In the genomic region with DNA sequence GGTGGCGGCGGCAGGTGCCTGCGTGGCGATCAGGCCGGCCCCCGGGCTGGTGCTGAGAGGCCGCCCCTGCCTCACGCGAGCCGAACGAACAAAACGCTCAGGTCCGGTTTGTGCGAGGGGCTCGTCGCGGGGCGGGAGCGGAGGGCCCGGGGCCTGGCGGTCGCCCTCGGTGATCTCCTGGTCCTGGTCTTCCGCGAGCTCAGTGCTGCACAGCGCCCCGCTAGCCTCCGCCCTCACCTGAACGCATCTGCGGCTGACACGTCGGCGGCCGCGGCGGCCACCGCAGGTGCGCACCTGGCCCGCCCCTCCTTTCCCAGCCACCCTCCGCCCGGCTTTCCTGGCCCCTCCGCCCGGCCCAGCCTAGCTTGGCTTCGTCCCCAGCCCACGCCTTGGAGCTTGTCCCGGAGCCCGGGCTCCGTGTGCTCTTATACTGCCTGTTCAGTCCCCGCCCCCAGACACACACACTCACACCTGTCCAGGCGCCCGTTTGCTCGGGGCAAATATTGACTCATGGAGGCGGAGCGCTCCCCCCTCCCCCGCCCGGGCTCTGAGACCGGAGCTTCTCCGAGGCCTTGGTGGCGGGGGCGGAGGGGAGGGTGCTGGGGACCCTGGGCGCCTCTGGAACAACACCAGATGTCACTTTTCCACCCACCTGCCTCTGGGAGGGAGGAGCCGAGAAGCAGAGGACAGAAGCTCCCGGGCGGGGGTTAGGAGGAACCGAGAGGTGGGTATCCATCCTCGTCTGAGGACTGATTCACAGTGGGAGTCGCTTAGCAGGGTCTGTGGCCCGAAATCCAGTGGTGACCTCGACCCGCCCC, we compare ENCODE assay signal across 10 cellular contexts. TPM values are rescaled to one million over a fixed set of nuclear protein-coding genes. Genes with fewer than 3 reads are reported as not detected.
DNase-seq lines count a peak whose midpoint lies in the region; ATAC-seq and TF ChIP-seq lines count a peak whose summit lies in the region.
"Had no signal": no experiment of that assay in that cellular context is flagged by ENCODE, and none has a peak within 500 bp of the region (broad histone marks: within the 10 kb centered on the region; RNA-seq: fewer than 3 reads in every experiment).

No MANE protein-coding gene starts in this region.

- peaks cover 4% of the 10 kb centered on the region; the same call in 1 of the 2 replicates for H3K27me3 ChIP-seq in Panc1 (ENCODE audit: control insufficient read depth, insufficient read depth, low read length)
- H3K27me3 ChIP-seq in left ventricle myocardium inferior (ENCODE audit: low read depth): peaks cover 100% of the 10 kb centered on the region

- no peak for TF ChIP-seq CTCF in Panc1 (IDR thresholded peaks at IDR 0.05)
- no peak for TF ChIP-seq CTCF in left ventricle myocardium inferior (IDR thresholded peaks at IDR 0.05; ENCODE audit: borderline replicate concordance)

- H3K27ac ChIP-seq in Panc1 (ENCODE audit: low read length) (no peak overlapping the region), left ventricle myocardium inferior (replicated peaks) (no peak overlapping the region)

- intact Hi-C loops in Panc1 (cut with micrococcal nuclease; ENCODE audit: unreplicated experiment): no loop called here
- intact Hi-C loops in left ventricle myocardium inferior (cut with micrococcal nuclease): no loop called here

- H3K4me1 ChIP-seq in Panc1 (ENCODE audit: control insufficient read depth, insufficient read depth, low read length): no peaks in the 10 kb centered on the region; the same call in 1 of the 2 replicates
- H3K4me1 ChIP-seq in left ventricle myocardium inferior: peaks cover 22% of the 10 kb centered on the region

- H3K4me3 ChIP-seq in Panc1 (ENCODE audit: low read depth in 2 of 2, low read length in 2 of 2): peak overlapping the region in 1 of 2 experiments; percentile 49; a peak in 2 of 4 replicates
- H3K4me3 ChIP-seq in left ventricle myocardium inferior: peak overlapping the region; percentile 35

- CTCF ChIA-PET in Panc1 (lab: Charles Lee): interaction anchor here (0.6 to 1.7 kb wide), 6 partner anchors 20 to 153 kb away, joined by 3 to 5 read pairs (median 4); a partner anchor contains a TSS

- no peaks in the 10 kb centered on the region for H3K36me3 ChIP-seq in Panc1 (ENCODE audit: control insufficient read depth, insufficient read depth, low read length)
- H3K36me3 ChIP-seq in left ventricle myocardium inferior: no peaks in the 10 kb centered on the region

- peak; percentile 9; the same call in 1 of the 2 replicates for ATAC-seq in Panc1
- no peak for ATAC-seq in GM21447 (IDR thresholded peaks at IDR 0.05; ENCODE audit: unreplicated experiment)
- no peak for ATAC-seq in GM21737 (IDR thresholded peaks at IDR 0.05; ENCODE audit: unreplicated experiment)

- in situ Hi-C loops in Panc1 (cut with HindIII; ENCODE audit: low pct_unique_long_range_greater_than_20kb, low sequenced_read_pairs): no loop called here

- DNase-seq in activated CD8-positive, alpha-beta memory T cell treated with anti-CD3 and anti-CD28 coated beads for 4 hours (ENCODE audit: low read depth in 2 of 2): peak; percentile 29 to 48
- DNase-seq in activated CD8-positive, alpha-beta memory T cell treated with anti-CD3 and anti-CD28 coated beads, Interleukin-2, amount 50 U/mL, for 48 hours: no peak
- no peak for DNase-seq in Panc1 (ENCODE audit: low read depth, low spot score)
- no peak for DNase-seq in left ventricle myocardium inferior
- DNase-seq in stimulated activated CD8-positive, alpha-beta memory T cell treated with anti-CD3 and anti-CD28 coated beads, Interleukin-12 subunit alpha, Interleukin-12 subunit beta, amount 100 ng/mL, for 4 hours (ENCODE audit: low read depth): peak; percentile 45
- no peak for DNase-seq in activated CD4-positive, CD25-positive, alpha-beta regulatory T cell treated with anti-CD3 and anti-CD28 coated beads, Interleukin-2, amount 50 U/mL, for 72 hours
- DNase-seq: CD4-positive, CD25-positive, alpha-beta regulatory T cell had no signal

- BruUV-seq in Panc1 (replicated peaks; lab: Mats Ljungman, UMichigan): no TSS peak

- POLR2A ChIA-PET in Panc1 (lab: Charles Lee): no interaction called here

- no peaks in the 10 kb centered on the region for H3K9me3 ChIP-seq in Panc1 (ENCODE audit: control insufficient read depth, insufficient read depth, low read depth, low read length)
- no peaks in the 10 kb centered on the region for H3K9me3 ChIP-seq in left ventricle myocardium inferior (replicated peaks)

RNA-seq across cellular contexts. Expression of a gene that starts 8.6 kb away (rescaled TPM):
- not detected for total RNA-seq in Panc1 (2021; ENCODE audit: unreplicated experiment)
- polyA plus RNA-seq in Panc1 (2012; ENCODE audit: insufficient read length): not detected
- total RNA-seq in left ventricle myocardium inferior: not detected
- total RNA-seq: CD4-positive, CD25-positive, alpha-beta regulatory T cell; frontal cortex had no signal
- polyA plus RNA-seq: CD4-positive, CD25-positive, alpha-beta regulatory T cell had no signal

RNA-seq across cellular contexts. Expression of a gene that starts 16.8 kb away (rescaled TPM):
- total RNA-seq in Panc1 (2021; ENCODE audit: unreplicated experiment) (not detected), left ventricle myocardium inferior (not detected)
- polyA plus RNA-seq in Panc1 (2012; ENCODE audit: insufficient read length): not detected
- total RNA-seq: CD4-positive, CD25-positive, alpha-beta regulatory T cell; frontal cortex had no signal
- polyA plus RNA-seq: CD4-positive, CD25-positive, alpha-beta regulatory T cell had no signal

RNA-seq across cellular contexts. Expression of a gene that starts 39.5 kb away (rescaled TPM):
- total RNA-seq in Panc1 (2021; ENCODE audit: unreplicated experiment): 0.33 TPM
- 0.10 TPM for polyA plus RNA-seq in Panc1 (2012; ENCODE audit: insufficient read length)
- not detected for total RNA-seq in left ventricle myocardium inferior
- total RNA-seq: CD4-positive, CD25-positive, alpha-beta regulatory T cell had no signal
- polyA plus RNA-seq: CD4-positive, CD25-positive, alpha-beta regulatory T cell had no signal

RNA-seq across cellular contexts. Expression of a gene that starts 42.3 kb away (rescaled TPM):
- total RNA-seq in Panc1 (2021; ENCODE audit: unreplicated experiment): 1.3 TPM
- polyA plus RNA-seq in Panc1 (2012; ENCODE audit: insufficient read length): 1.8 TPM
- total RNA-seq in left ventricle myocardium inferior: not detected
- total RNA-seq: CD4-positive, CD25-positive, alpha-beta regulatory T cell had no signal
- polyA plus RNA-seq: CD4-positive, CD25-positive, alpha-beta regulatory T cell had no signal

RNA-seq across cellular contexts. Expression of a gene that starts 58.9 kb away (rescaled TPM):
- total RNA-seq in Panc1 (2021; ENCODE audit: unreplicated experiment) (0.23 TPM), left ventricle myocardium inferior (not detected)
- polyA plus RNA-seq in Panc1 (2012; ENCODE audit: insufficient read length): 0.15 TPM
- total RNA-seq: CD4-positive, CD25-positive, alpha-beta regulatory T cell had no signal
- polyA plus RNA-seq: CD4-positive, CD25-positive, alpha-beta regulatory T cell had no signal

Comparison
In these comparisons a context has a peak if more than half of its experiments do, and no peak if none do; other contexts are left out.
1. DNase-seq: peak in activated CD8-positive, alpha-beta memory T cell treated with anti-CD3 and anti-CD28 coated beads for 4 hours (2 of 2) and stimulated activated CD8-positive, alpha-beta memory T cell treated with anti-CD3 and anti-CD28 coated beads, Interleukin-12 subunit alpha, Interleukin-12 subunit beta, amount 100 ng/mL, for 4 hours (single experiment); none in activated CD8-positive, alpha-beta memory T cell treated with anti-CD3 and anti-CD28 coated beads, Interleukin-2, amount 50 U/mL, for 48 hours (single experiment), Panc1 (single experiment), left ventricle myocardium inferior (single experiment) and activated CD4-positive, CD25-positive, alpha-beta regulatory T cell treated with anti-CD3 and anti-CD28 coated beads, Interleukin-2, amount 50 U/mL, for 72 hours (single experiment).